Comparison of ENCODE assay signal across 2 cellular contexts in the genomic region with DNA sequence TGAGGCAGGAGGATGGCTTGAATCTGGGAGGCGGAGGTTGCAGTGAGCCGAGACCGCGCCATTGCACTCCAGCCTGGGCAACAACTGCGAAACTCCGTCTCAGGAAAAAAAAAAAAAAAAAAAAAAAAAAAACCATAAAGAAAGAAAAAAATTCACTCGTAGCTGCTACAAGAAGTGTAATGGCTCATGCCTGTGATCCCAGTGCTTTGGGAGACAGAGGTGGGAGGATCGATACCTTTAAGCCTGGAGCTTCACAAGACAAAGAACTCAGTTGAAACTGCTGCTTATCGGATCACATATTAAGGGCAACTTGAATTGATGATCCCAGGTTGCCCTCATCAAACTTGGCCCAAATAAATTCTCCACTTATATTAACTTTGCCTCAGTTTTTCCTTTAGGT.
TF ChIP-seq lines count a peak whose summit lies in the region.

No MANE protein-coding gene starts in this region.

TF ChIP-seq in IMR-90, 13 proteins besides CTCF, POLR2A, EP300 and RAD21 (continued from another document):
- TF ChIP-seq, protein P1, sequence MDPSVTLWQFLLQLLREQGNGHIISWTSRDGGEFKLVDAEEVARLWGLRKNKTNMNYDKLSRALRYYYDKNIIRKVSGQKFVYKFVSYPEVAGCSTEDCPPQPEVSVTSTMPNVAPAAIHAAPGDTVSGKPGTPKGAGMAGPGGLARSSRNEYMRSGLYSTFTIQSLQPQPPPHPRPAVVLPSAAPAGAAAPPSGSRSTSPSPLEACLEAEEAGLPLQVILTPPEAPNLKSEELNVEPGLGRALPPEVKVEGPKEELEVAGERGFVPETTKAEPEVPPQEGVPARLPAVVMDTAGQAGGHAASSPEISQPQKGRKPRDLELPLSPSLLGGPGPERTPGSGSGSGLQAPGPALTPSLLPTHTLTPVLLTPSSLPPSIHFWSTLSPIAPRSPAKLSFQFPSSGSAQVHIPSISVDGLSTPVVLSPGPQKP (IDR thresholded peaks at IDR 0.05; ENCODE audit: borderline replicate concordance, low read depth, low read length), result no peak
- no peak for TF ChIP-seq MAFK (IDR thresholded peaks at IDR 0.05; ENCODE audit: low read depth, low read length)

TF ChIP-seq in neural cell, 6 proteins besides CTCF, POLR2A, EP300 and RAD21 (continued from another document):
- TF ChIP-seq, protein P2, sequence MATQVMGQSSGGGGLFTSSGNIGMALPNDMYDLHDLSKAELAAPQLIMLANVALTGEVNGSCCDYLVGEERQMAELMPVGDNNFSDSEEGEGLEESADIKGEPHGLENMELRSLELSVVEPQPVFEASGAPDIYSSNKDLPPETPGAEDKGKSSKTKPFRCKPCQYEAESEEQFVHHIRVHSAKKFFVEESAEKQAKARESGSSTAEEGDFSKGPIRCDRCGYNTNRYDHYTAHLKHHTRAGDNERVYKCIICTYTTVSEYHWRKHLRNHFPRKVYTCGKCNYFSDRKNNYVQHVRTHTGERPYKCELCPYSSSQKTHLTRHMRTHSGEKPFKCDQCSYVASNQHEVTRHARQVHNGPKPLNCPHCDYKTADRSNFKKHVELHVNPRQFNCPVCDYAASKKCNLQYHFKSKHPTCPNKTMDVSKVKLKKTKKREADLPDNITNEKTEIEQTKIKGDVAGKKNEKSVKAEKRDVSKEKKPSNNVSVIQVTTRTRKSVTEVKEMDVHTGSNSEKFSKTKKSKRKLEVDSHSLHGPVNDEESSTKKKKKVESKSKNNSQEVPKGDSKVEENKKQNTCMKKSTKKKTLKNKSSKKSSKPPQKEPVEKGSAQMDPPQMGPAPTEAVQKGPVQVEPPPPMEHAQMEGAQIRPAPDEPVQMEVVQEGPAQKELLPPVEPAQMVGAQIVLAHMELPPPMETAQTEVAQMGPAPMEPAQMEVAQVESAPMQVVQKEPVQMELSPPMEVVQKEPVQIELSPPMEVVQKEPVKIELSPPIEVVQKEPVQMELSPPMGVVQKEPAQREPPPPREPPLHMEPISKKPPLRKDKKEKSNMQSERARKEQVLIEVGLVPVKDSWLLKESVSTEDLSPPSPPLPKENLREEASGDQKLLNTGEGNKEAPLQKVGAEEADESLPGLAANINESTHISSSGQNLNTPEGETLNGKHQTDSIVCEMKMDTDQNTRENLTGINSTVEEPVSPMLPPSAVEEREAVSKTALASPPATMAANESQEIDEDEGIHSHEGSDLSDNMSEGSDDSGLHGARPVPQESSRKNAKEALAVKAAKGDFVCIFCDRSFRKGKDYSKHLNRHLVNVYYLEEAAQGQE (IDR thresholded peaks at IDR 0.05; ENCODE audit: borderline replicate concordance), result no peak
- no peak for TF ChIP-seq EZH2 (IDR thresholded peaks at IDR 0.05; ENCODE audit: borderline replicate concordance, insufficient read depth, low read length, poor library complexity, severe bottlenecking)
TF ChIP-seq in neural cell: peak in this region for 0.
